Comparison of ENCODE assay signal across 1 cellular context in the genomic region with DNA sequence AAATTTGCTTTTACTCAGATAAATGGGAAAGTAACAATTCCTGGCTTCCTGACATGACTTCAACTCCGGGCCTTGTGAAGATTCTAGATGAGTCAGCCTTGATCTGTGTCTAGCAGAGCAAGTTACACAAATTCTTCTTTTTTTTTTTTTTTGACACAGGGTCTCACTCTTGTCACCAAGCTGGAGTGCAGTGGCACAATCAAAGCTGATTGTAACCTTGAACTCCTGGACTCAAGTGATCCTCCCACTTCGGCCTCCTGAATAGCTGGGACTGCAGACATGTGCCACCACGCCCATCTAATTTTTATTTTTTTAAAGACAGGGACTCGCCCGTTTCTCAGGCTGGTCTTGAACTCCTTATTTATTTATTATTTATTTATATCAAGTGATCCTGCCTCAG.
TF ChIP-seq lines count a peak whose summit lies in the region.

No MANE protein-coding gene starts in this region.

TF ChIP-seq in HepG2, 621 proteins besides CTCF, POLR2A, EP300 and RAD21 (continued from another document and continues in another):
- TF ChIP-seq, protein P1, sequence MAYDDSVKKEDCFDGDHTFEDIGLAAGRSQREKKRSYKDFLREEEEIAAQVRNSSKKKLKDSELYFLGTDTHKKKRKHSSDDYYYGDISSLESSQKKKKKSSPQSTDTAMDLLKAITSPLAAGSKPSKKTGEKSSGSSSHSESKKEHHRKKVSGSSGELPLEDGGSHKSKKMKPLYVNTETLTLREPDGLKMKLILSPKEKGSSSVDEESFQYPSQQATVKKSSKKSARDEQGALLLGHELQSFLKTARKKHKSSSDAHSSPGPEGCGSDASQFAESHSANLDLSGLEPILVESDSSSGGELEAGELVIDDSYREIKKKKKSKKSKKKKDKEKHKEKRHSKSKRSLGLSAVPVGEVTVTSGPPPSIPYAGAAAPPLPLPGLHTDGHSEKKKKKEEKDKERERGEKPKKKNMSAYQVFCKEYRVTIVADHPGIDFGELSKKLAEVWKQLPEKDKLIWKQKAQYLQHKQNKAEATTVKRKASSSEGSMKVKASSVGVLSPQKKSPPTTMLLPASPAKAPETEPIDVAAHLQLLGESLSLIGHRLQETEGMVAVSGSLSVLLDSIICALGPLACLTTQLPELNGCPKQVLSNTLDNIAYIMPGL (CRISPR knock-in tag; IDR thresholded peaks at IDR 0.05; ENCODE audit: borderline replicate concordance in 1 of 2, low read depth in 1 of 2), result no peak; a peak in 1 of 4 replicates
- TF ChIP-seq ZNF563 (CRISPR knock-in tag; IDR thresholded peaks at IDR 0.05) (no peak), MEF2D (CRISPR knock-in tag; IDR thresholded peaks at IDR 0.05) (no peak), BCL6 (CRISPR knock-in tag; IDR thresholded peaks at IDR 0.05) (peak; percentile 89), ZBTB42 (CRISPR knock-in tag; IDR thresholded peaks at IDR 0.05) (no peak), ZNF10 (CRISPR knock-in tag; IDR thresholded peaks at IDR 0.05; ENCODE audit: borderline replicate concordance, low read depth) (no peak), PITX1 (CRISPR knock-in tag; IDR thresholded peaks at IDR 0.05) (peak; percentile 79; the same call in 1 of the 2 replicates), MAF1 (CRISPR knock-in tag; IDR thresholded peaks at IDR 0.05; ENCODE audit: borderline replicate concordance) (no peak), ZC3H13 (CRISPR knock-in tag; IDR thresholded peaks at IDR 0.05) (no peak), ZFP37 (CRISPR knock-in tag; IDR thresholded peaks at IDR 0.05; ENCODE audit: borderline replicate concordance) (no peak), PLRG1 (conservative IDR thresholded peaks at IDR 0.05) (no peak), HNRNPL (IDR thresholded peaks at IDR 0.05; ENCODE audit: low read depth, low read length) (no peak), GLI4 (CRISPR knock-in tag; IDR thresholded peaks at IDR 0.05; ENCODE audit: borderline replicate concordance) (no peak), ZNF382 (CRISPR knock-in tag; IDR thresholded peaks at IDR 0.05; ENCODE audit: borderline replicate concordance) (no peak), ZNF670 (CRISPR knock-in tag; IDR thresholded peaks at IDR 0.05; ENCODE audit: borderline replicate concordance) (no peak; the same call in 1 of the 2 replicates), NFATC3 (CRISPR knock-in tag; IDR thresholded peaks at IDR 0.05) (no peak), HNRNPLL (IDR thresholded peaks at IDR 0.05; ENCODE audit: low read depth, low read length, poor library complexity, severe bottlenecking) (no peak), SETDB1 (CRISPR knock-in tag; IDR thresholded peaks at IDR 0.05; ENCODE audit: borderline replicate concordance) (no peak), STAT5B (CRISPR knock-in tag; IDR thresholded peaks at IDR 0.05) (no peak), KAT7 (CRISPR knock-in tag; IDR thresholded peaks at IDR 0.05; ENCODE audit: borderline replicate concordance) (peak; percentile 70; the same call in 1 of the 2 replicates), ZNF207 (IDR thresholded peaks at IDR 0.05; ENCODE audit: borderline replicate concordance) (no peak), ARNT2 (CRISPR knock-in tag; IDR thresholded peaks at IDR 0.05; ENCODE audit: low read depth) (peak; percentile 63; the same call in 1 of the 2 replicates), ZNF460 (CRISPR knock-in tag; IDR thresholded peaks at IDR 0.05; ENCODE audit: borderline replicate concordance) (no peak), ZFYVE20 (CRISPR knock-in tag; IDR thresholded peaks at IDR 0.05; ENCODE audit: borderline replicate concordance, low read depth) (no peak)
- TF ChIP-seq, protein P2, sequence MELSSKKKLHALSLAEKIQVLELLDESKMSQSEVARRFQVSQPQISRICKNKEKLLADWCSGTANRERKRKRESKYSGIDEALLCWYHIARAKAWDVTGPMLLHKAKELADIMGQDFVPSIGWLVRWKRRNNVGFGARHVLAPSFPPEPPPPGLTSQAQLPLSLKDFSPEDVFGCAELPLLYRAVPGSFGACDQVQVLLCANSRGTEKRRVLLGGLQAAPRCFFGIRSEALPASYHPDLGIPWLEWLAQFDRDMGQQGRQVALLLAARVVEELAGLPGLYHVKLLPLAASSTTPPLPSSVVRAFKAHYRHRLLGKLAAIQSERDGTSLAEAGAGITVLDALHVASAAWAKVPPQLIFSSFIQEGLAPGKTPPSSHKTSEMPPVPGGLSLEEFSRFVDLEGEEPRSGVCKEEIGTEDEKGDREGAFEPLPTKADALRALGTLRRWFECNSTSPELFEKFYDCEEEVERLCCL (CRISPR knock-in tag; IDR thresholded peaks at IDR 0.05; ENCODE audit: borderline replicate concordance), result no peak
- TF ChIP-seq, protein P3, sequence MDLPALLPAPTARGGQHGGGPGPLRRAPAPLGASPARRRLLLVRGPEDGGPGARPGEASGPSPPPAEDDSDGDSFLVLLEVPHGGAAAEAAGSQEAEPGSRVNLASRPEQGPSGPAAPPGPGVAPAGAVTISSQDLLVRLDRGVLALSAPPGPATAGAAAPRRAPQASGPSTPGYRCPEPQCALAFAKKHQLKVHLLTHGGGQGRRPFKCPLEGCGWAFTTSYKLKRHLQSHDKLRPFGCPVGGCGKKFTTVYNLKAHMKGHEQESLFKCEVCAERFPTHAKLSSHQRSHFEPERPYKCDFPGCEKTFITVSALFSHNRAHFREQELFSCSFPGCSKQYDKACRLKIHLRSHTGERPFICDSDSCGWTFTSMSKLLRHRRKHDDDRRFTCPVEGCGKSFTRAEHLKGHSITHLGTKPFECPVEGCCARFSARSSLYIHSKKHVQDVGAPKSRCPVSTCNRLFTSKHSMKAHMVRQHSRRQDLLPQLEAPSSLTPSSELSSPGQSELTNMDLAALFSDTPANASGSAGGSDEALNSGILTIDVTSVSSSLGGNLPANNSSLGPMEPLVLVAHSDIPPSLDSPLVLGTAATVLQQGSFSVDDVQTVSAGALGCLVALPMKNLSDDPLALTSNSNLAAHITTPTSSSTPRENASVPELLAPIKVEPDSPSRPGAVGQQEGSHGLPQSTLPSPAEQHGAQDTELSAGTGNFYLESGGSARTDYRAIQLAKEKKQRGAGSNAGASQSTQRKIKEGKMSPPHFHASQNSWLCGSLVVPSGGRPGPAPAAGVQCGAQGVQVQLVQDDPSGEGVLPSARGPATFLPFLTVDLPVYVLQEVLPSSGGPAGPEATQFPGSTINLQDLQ (CRISPR knock-in tag; IDR thresholded peaks at IDR 0.05), result no peak
- TF ChIP-seq, protein P4, sequence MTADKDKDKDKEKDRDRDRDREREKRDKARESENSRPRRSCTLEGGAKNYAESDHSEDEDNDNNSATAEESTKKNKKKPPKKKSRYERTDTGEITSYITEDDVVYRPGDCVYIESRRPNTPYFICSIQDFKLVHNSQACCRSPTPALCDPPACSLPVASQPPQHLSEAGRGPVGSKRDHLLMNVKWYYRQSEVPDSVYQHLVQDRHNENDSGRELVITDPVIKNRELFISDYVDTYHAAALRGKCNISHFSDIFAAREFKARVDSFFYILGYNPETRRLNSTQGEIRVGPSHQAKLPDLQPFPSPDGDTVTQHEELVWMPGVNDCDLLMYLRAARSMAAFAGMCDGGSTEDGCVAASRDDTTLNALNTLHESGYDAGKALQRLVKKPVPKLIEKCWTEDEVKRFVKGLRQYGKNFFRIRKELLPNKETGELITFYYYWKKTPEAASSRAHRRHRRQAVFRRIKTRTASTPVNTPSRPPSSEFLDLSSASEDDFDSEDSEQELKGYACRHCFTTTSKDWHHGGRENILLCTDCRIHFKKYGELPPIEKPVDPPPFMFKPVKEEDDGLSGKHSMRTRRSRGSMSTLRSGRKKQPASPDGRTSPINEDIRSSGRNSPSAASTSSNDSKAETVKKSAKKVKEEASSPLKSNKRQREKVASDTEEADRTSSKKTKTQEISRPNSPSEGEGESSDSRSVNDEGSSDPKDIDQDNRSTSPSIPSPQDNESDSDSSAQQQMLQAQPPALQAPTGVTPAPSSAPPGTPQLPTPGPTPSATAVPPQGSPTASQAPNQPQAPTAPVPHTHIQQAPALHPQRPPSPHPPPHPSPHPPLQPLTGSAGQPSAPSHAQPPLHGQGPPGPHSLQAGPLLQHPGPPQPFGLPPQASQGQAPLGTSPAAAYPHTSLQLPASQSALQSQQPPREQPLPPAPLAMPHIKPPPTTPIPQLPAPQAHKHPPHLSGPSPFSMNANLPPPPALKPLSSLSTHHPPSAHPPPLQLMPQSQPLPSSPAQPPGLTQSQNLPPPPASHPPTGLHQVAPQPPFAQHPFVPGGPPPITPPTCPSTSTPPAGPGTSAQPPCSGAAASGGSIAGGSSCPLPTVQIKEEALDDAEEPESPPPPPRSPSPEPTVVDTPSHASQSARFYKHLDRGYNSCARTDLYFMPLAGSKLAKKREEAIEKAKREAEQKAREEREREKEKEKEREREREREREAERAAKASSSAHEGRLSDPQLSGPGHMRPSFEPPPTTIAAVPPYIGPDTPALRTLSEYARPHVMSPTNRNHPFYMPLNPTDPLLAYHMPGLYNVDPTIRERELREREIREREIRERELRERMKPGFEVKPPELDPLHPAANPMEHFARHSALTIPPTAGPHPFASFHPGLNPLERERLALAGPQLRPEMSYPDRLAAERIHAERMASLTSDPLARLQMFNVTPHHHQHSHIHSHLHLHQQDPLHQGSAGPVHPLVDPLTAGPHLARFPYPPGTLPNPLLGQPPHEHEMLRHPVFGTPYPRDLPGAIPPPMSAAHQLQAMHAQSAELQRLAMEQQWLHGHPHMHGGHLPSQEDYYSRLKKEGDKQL (CRISPR knock-in tag; IDR thresholded peaks at IDR 0.05; ENCODE audit: low read depth), result peak; percentile 53; the same call in 1 of the 2 replicates
- TF ChIP-seq, protein P5, sequence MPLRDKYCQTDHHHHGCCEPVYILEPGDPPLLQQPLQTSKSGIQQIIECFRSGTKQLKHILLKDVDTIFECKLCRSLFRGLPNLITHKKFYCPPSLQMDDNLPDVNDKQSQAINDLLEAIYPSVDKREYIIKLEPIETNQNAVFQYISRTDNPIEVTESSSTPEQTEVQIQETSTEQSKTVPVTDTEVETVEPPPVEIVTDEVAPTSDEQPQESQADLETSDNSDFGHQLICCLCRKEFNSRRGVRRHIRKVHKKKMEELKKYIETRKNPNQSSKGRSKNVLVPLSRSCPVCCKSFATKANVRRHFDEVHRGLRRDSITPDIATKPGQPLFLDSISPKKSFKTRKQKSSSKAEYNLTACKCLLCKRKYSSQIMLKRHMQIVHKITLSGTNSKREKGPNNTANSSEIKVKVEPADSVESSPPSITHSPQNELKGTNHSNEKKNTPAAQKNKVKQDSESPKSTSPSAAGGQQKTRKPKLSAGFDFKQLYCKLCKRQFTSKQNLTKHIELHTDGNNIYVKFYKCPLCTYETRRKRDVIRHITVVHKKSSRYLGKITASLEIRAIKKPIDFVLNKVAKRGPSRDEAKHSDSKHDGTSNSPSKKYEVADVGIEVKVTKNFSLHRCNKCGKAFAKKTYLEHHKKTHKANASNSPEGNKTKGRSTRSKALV (CRISPR knock-in tag; IDR thresholded peaks at IDR 0.05), result peak; percentile 68
- TF ChIP-seq, protein P6, sequence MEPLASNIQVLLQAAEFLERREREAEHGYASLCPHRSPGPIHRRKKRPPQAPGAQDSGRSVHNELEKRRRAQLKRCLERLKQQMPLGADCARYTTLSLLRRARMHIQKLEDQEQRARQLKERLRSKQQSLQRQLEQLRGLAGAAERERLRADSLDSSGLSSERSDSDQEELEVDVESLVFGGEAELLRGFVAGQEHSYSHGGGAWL (CRISPR knock-in tag; IDR thresholded peaks at IDR 0.05), result 0 out of 2 replicates have a peak, but pooled peaks have one; percentile 32
- TF ChIP-seq, protein P7, sequence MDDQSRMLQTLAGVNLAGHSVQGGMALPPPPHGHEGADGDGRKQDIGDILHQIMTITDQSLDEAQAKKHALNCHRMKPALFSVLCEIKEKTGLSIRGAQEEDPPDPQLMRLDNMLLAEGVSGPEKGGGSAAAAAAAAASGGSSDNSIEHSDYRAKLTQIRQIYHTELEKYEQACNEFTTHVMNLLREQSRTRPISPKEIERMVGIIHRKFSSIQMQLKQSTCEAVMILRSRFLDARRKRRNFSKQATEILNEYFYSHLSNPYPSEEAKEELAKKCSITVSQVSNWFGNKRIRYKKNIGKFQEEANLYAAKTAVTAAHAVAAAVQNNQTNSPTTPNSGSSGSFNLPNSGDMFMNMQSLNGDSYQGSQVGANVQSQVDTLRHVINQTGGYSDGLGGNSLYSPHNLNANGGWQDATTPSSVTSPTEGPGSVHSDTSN (CRISPR knock-in tag; IDR thresholded peaks at IDR 0.05; ENCODE audit: borderline replicate concordance), result no peak
- TF ChIP-seq, protein P8, sequence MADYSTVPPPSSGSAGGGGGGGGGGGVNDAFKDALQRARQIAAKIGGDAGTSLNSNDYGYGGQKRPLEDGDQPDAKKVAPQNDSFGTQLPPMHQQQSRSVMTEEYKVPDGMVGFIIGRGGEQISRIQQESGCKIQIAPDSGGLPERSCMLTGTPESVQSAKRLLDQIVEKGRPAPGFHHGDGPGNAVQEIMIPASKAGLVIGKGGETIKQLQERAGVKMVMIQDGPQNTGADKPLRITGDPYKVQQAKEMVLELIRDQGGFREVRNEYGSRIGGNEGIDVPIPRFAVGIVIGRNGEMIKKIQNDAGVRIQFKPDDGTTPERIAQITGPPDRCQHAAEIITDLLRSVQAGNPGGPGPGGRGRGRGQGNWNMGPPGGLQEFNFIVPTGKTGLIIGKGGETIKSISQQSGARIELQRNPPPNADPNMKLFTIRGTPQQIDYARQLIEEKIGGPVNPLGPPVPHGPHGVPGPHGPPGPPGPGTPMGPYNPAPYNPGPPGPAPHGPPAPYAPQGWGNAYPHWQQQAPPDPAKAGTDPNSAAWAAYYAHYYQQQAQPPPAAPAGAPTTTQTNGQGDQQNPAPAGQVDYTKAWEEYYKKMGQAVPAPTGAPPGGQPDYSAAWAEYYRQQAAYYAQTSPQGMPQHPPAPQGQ (CRISPR knock-in tag; IDR thresholded peaks at IDR 0.05; ENCODE audit: borderline replicate concordance), result no peak
- TF ChIP-seq, protein P9, sequence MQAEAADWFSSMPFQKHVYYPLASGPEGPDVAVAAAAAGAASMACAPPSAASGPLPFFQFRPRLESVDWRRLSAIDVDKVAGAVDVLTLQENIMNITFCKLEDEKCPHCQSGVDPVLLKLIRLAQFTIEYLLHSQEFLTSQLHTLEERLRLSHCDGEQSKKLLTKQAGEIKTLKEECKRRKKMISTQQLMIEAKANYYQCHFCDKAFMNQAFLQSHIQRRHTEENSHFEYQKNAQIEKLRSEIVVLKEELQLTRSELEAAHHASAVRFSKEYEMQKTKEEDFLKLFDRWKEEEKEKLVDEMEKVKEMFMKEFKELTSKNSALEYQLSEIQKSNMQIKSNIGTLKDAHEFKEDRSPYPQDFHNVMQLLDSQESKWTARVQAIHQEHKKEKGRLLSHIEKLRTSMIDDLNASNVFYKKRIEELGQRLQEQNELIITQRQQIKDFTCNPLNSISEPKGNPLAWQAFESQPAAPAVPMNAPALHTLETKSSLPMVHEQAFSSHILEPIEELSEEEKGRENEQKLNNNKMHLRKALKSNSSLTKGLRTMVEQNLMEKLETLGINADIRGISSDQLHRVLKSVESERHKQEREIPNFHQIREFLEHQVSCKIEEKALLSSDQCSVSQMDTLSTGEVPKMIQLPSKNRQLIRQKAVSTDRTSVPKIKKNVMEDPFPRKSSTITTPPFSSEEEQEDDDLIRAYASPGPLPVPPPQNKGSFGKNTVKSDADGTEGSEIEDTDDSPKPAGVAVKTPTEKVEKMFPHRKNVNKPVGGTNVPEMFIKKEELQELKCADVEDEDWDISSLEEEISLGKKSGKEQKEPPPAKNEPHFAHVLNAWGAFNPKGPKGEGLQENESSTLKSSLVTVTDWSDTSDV (CRISPR knock-in tag; IDR thresholded peaks at IDR 0.05), result no peak
- TF ChIP-seq, protein P10, sequence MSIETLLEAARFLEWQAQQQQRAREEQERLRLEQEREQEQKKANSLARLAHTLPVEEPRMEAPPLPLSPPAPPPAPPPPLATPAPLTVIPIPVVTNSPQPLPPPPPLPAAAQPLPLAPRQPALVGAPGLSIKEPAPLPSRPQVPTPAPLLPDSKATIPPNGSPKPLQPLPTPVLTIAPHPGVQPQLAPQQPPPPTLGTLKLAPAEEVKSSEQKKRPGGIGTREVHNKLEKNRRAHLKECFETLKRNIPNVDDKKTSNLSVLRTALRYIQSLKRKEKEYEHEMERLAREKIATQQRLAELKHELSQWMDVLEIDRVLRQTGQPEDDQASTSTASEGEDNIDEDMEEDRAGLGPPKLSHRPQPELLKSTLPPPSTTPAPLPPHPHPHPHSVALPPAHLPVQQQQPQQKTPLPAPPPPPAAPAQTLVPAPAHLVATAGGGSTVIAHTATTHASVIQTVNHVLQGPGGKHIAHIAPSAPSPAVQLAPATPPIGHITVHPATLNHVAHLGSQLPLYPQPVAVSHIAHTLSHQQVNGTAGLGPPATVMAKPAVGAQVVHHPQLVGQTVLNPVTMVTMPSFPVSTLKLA (IDR thresholded peaks at IDR 0.05), result peak; percentile 76
